In genomic region chr10:124586142-124586541, GRCh38 we compare ENCODE assay signal across 14 cellular contexts.
"Had no signal": no experiment of that assay in that cellular context is flagged by ENCODE, and none has a peak within 500 bp of the region (broad histone marks: within the 10 kb centered on the region; RNA-seq: fewer than 3 reads in every experiment).

No MANE protein-coding gene starts in this region.

- H3K9me3 ChIP-seq: neutrophil, suprapubic skin had no signal

- H3K27me3 ChIP-seq: suprapubic skin had no signal

- H3K4me1 ChIP-seq: foreskin keratinocyte had no signal

- H3K4me3 ChIP-seq: lung, suprapubic skin had no signal

- H3K36me3 ChIP-seq: neutrophil, suprapubic skin had no signal

- H3K9me3 Mint-ChIP-seq: stimulated activated naive CD8-positive, alpha-beta T cell treated with anti-CD3 and anti-CD28 coated beads, Interleukin-15, Interleukin-2, amounts not matched to agents 100 ng/mL and 50 ng/mL, for 24 hours had no signal

- ATAC-seq: activated naive CD8-positive, alpha-beta T cell treated with anti-CD3 and anti-CD28 coated beads, Interleukin-2, amount 50 U/mL, for 24 hours; foreskin keratinocyte had no signal

- H3K4me3 Mint-ChIP-seq: activated naive CD8-positive, alpha-beta T cell treated with anti-CD3 and anti-CD28 coated beads, Interleukin-2, amount 50 U/mL, for 24 hours; stimulated activated naive CD8-positive, alpha-beta T cell treated with anti-CD3 and anti-CD28 coated beads, Interleukin-15, Interleukin-2, amounts not matched to agents 100 ng/mL and 50 ng/mL, for 24 hours had no signal

- H3K27me3 Mint-ChIP-seq: activated naive CD8-positive, alpha-beta T cell treated with anti-CD3 and anti-CD28 coated beads, Interleukin-2, amount 50 U/mL, for 24 hours; stimulated activated naive CD8-positive, alpha-beta T cell treated with anti-CD3 and anti-CD28 coated beads, Interleukin-15, Interleukin-2, amounts not matched to agents 100 ng/mL and 50 ng/mL, for 24 hours had no signal

- H3K27ac Mint-ChIP-seq: activated naive CD8-positive, alpha-beta T cell treated with anti-CD3 and anti-CD28 coated beads, Interleukin-2, amount 50 U/mL, for 24 hours; stimulated activated naive CD8-positive, alpha-beta T cell treated with anti-CD3 and anti-CD28 coated beads, Interleukin-15, Interleukin-2, amounts not matched to agents 100 ng/mL and 50 ng/mL, for 24 hours had no signal

- DNase-seq: activated CD4-positive, CD25-positive, alpha-beta regulatory T cell treated with anti-CD3 and anti-CD28 coated beads, Interleukin-2, amount 50 U/mL, for 72 hours; activated naive CD4-positive, alpha-beta T cell treated with Interleukin-2 at 50 U/mL for 16 hours; activated naive CD8-positive, alpha-beta T cell treated with anti-CD3 and anti-CD28 coated beads, Interleukin-2, amount 50 U/mL, for 24 hours; activated T-cell treated with anti-CD3 and anti-CD28 coated beads for 4 hours; effector CD8-positive, alpha-beta T cell; foreskin keratinocyte; immature natural killer cell; midbrain; stimulated activated CD4-positive, alpha-beta T cell treated with anti-CD3 and anti-CD28 coated beads, Interleukin-4, amount 100 ng/mL, for 1 hour; trophoblast cell had no signal

- H3K27ac ChIP-seq: foreskin keratinocyte, neutrophil, suprapubic skin had no signal
